Comparison of ENCODE assay signal across 10 cellular contexts in genomic region chr16:10965440-10966039, GRCh38. TPM values are rescaled to one million over a fixed set of nuclear protein-coding genes. Genes with fewer than 3 reads are reported as not detected.
DNase-seq lines count a peak whose midpoint lies in the region; ATAC-seq and TF ChIP-seq lines count a peak whose summit lies in the region.
"Had no signal": no experiment of that assay in that cellular context is flagged by ENCODE, and none has a peak within 500 bp of the region (broad histone marks: within the 10 kb centered on the region; RNA-seq: fewer than 3 reads in every experiment).

No MANE protein-coding gene starts in this region.

- H3K4me1 Mint-ChIP-seq in T-helper 2 cell treated with Interferon-gamma antibody and Interleukin-4, amounts not matched to agents 5 μg/mL and 100 μg/mL, for 36 hours (ENCODE audit: low read depth), result peaks cover 78% of the 10 kb centered on the region

- no peaks in the 10 kb centered on the region for H3K9me3 ChIP-seq in DND-41 (ENCODE audit: insufficient read depth, low read length, severe bottlenecking)
- H3K9me3 ChIP-seq in tibial artery, result no peaks in the 10 kb centered on the region

- H3K4me3 Mint-ChIP-seq in T-helper 2 cell treated with Interferon-gamma antibody and Interleukin-4, amounts not matched to agents 5 μg/mL and 100 μg/mL, for 36 hours, result peak overlapping the region; percentile 76

- H3K27me3 ChIP-seq in DND-41 (ENCODE audit: insufficient read depth, low read length, poor library complexity) (no peaks in the 10 kb centered on the region), tibial artery (no peaks in the 10 kb centered on the region)

- DNase-seq in DND-41, result peak; percentile 30
- DNase-seq in T-helper 2 cell treated with Interferon-gamma antibody and Interleukin-4, amounts not matched to agents 5 μg/mL and 100 μg/mL, for 36 hours (ENCODE audit: low spot score), result peak; percentile 71
- no peak for DNase-seq in tibial artery
- no peak for DNase-seq in SKM-1 treated with dmso at 0.1 percent for 144 hours (lab: John Stamatoyannopoulos, UW; ENCODE audit: unreplicated experiment)
- no peak for DNase-seq in MV-4-11 (lab: John Stamatoyannopoulos, UW)
- DNase-seq in sciatic nerve (ENCODE audit: low spot score), result no peak
- DNase-seq: effector CD8-positive, alpha-beta T cell had no signal

- H4K20me1 ChIP-seq in DND-41 (ENCODE audit: insufficient read depth, low read length), result peaks cover 7% of the 10 kb centered on the region

- H3K9ac ChIP-seq in DND-41 (ENCODE audit: low read depth, low read length), result no peak overlapping the region

- ATAC-seq in DND-41 (ENCODE audit: insufficient read depth, low read depth) (peak; percentile 29; the same call in 1 of the 3 replicates), GM19023 (IDR thresholded peaks at IDR 0.05; ENCODE audit: unreplicated experiment) (peak; percentile 60), HG02885 (IDR thresholded peaks at IDR 0.05; ENCODE audit: poor library complexity, unreplicated experiment) (peak; percentile 62), sciatic nerve (no peak)
- ATAC-seq: left lobe of liver had no signal

- H3K36me3 ChIP-seq in DND-41 (ENCODE audit: insufficient read depth, low read length), result peaks cover 78% of the 10 kb centered on the region
- H3K36me3 ChIP-seq in tibial artery, result peaks cover 11 to 33% (median 14%) of the 10 kb centered on the region in 3 donors

- peaks cover 39% of the 10 kb centered on the region for H3K36me3 Mint-ChIP-seq in T-helper 2 cell treated with Interferon-gamma antibody and Interleukin-4, amounts not matched to agents 5 μg/mL and 100 μg/mL, for 36 hours (ENCODE audit: low read depth)

- H3K27me3 Mint-ChIP-seq in T-helper 2 cell treated with Interferon-gamma antibody and Interleukin-4, amounts not matched to agents 5 μg/mL and 100 μg/mL, for 36 hours (ENCODE audit: low read depth), result no peaks in the 10 kb centered on the region

- no peak overlapping the region; the same call in 1 of the 2 replicates for H3K27ac ChIP-seq in DND-41 (ENCODE audit: low read length)
- H3K27ac ChIP-seq in tibial artery, result no peak overlapping the region

- H3K4me1 ChIP-seq in DND-41 (ENCODE audit: insufficient read depth, low read length) (peaks cover 21% of the 10 kb centered on the region), tibial artery (peaks cover 0 to 22% (median 11%) of the 10 kb centered on the region in 4 donors)

- H3K27ac Mint-ChIP-seq in T-helper 2 cell treated with Interferon-gamma antibody and Interleukin-4, amounts not matched to agents 5 μg/mL and 100 μg/mL, for 36 hours, result peak overlapping the region; percentile 88

- intact Hi-C loops in tibial artery (cut with DNase I; ENCODE audit: low total_unique reads) (loop anchor here (10.0 kb wide), 1 partner anchor 429 kb away; no protein-coding TSS in a partner anchor), sciatic nerve (cut with DNase I) (no loop called here)

- peaks cover 22% of the 10 kb centered on the region for H3K79me2 ChIP-seq in DND-41 (ENCODE audit: insufficient read depth, low read length)

- H3K9me3 Mint-ChIP-seq in T-helper 2 cell treated with Interferon-gamma antibody and Interleukin-4, amounts not matched to agents 5 μg/mL and 100 μg/mL, for 36 hours, result peaks cover 5% of the 10 kb centered on the region

- no peak overlapping the region for H2AFZ ChIP-seq in DND-41 (ENCODE audit: low read depth, low read length)

- TF ChIP-seq CTCF in DND-41 (IDR thresholded peaks at IDR 0.05; ENCODE audit: borderline replicate concordance, extremely low read depth, low read length, poor library complexity, severe bottlenecking) (no peak), tibial artery (IDR thresholded peaks at IDR 0.05) (no peak)

- H3K4me2 ChIP-seq in DND-41 (ENCODE audit: insufficient read depth, low read length), result no peak overlapping the region

- H3K4me3 ChIP-seq in DND-41 (ENCODE audit: low read depth in 1 of 2, low read length in 2 of 2), result no peak overlapping the region
- no peak overlapping the region for H3K4me3 ChIP-seq in tibial artery

RNA-seq across cellular contexts. Expression of gene CLEC16A, which starts 21.2 kb away (rescaled TPM):
- total RNA-seq in sciatic nerve, result 39.4 TPM

RNA-seq across cellular contexts. Expression of gene DEXI, which starts 23.3 kb away (rescaled TPM):
- 31.7 TPM for total RNA-seq in sciatic nerve

Comparison
In these comparisons a context has a peak if more than half of its experiments do, and no peak if none do; other contexts are left out.
1. DNase-seq: peak in DND-41 (single experiment) and T-helper 2 cell treated with Interferon-gamma antibody and Interleukin-4, amounts not matched to agents 5 μg/mL and 100 μg/mL, for 36 hours (single experiment); none in tibial artery (0 of 2), SKM-1 treated with dmso at 0.1 percent for 144 hours (single experiment), MV-4-11 (single experiment) and sciatic nerve (single experiment).